8 cellular contexts compared by ENCODE assay signal in the genomic region with DNA sequence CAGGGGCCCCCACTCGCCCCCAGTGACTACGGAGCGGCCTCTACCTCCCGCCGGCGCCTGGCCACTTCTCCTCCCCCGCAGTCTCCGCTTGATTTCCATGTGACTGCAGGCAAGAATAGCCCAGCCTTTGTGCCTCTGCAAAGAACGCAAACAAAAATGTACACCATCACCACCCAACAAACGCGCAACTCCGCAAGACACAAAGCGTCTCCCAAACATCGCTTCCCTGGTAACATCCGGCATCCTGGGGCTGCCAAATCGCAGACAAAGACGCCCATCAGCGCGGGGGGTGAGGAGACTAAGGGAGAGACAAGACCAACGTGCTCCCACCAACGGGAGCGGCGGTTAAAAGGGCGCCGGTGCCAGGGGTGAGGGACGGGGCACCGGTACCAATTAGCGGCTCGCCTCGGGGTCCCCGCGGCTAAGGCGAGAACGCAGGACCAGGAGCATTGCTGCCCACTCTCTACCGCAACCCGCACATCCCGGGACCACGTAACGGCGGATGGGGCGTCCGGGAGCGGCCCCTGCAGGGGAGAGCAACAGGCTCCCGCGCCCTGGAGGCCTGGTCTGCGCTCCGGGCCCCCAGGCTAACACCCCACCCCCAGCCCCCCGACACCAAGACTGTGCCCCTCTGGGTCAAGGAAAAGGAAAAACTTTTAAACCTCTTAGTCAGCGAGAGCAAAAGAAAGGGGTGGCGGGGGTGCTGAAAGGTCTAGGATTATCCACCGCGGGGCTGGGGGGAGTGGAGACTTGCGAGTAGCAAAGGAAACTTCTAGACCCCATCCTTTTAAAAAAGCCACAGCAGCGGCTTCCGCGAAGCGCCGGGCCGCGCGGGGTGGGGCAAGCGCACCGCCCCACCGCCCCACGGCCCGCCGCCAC. TPM values are rescaled to one million over a fixed set of nuclear protein-coding genes. Genes with fewer than 3 reads are reported as not detected.
DNase-seq lines count a peak whose midpoint lies in the region; ATAC-seq, FAIRE-seq and TF ChIP-seq lines count a peak whose summit lies in the region.

No MANE protein-coding gene starts in this region.

- H3K27ac ChIP-seq in skin epidermis, result peak overlapping the region in 20 of 21 experiments; percentile 43 to 92 (median 80)

- peaks cover 21 to 43% (median 29%) of the 10 kb centered on the region in 3 donors for H3K27me3 Mint-ChIP-seq in CD14-positive monocyte (ENCODE audit: low read depth in 3 of 3)
- peaks cover 11% of the 10 kb centered on the region for H3K27me3 Mint-ChIP-seq in activated CD8-positive, alpha-beta memory T cell treated with anti-CD3 and anti-CD28 coated beads, Interleukin-2, amount 10 ng/mL, durations not matched to agents 7 days and 5 days

- no peaks in the 10 kb centered on the region for H3K27me3 ChIP-seq in bronchial epithelial cell (ENCODE audit: control insufficient read depth, insufficient read depth, low read length)

- no peak for FAIRE-seq in bronchial epithelial cell (lab: Jason Lieb, UNC)

- DNase-seq in CD14-positive monocyte (ENCODE audit: low spot score) (no peak), NCI-H2171 (lab: John Stamatoyannopoulos, UW) (peak; percentile 26), bronchial epithelial cell (ENCODE audit: low read depth) (peak; percentile 48), inferior parietal cortex (ENCODE audit: extremely low spot score) (peak; percentile 76)
- DNase-seq in stimulated activated CD4-positive, alpha-beta T cell treated with anti-CD3 and anti-CD28 coated beads, Interleukin-1b, Interleukin-23, amount 100 ng/mL, for 48 hours, result no peak
- no peak for DNase-seq in activated CD8-positive, alpha-beta memory T cell treated with anti-CD3 and anti-CD28 coated beads, Interleukin-2, amount 10 ng/mL, durations not matched to agents 7 days and 5 days

- H3K4me3 Mint-ChIP-seq in CD14-positive monocyte, result peak overlapping the region; percentile 43 to 63
- H3K4me3 Mint-ChIP-seq in activated CD8-positive, alpha-beta memory T cell treated with anti-CD3 and anti-CD28 coated beads, Interleukin-2, amount 10 ng/mL, durations not matched to agents 7 days and 5 days, result no peak overlapping the region

- ATAC-seq in HG02852 (IDR thresholded peaks at IDR 0.05; ENCODE audit: unreplicated experiment), result no peak
- no peak for ATAC-seq in activated CD8-positive, alpha-beta memory T cell treated with anti-CD3 and anti-CD28 coated beads, Interleukin-2, amount 10 ng/mL, durations not matched to agents 7 days and 5 days

- H3K9me3 Mint-ChIP-seq in CD14-positive monocyte, result peaks cover 0 to 10% (median 2%) of the 10 kb centered on the region in 7 donors
- no peaks in the 10 kb centered on the region for H3K9me3 Mint-ChIP-seq in activated CD8-positive, alpha-beta memory T cell treated with anti-CD3 and anti-CD28 coated beads, Interleukin-2, amount 10 ng/mL, durations not matched to agents 7 days and 5 days (ENCODE audit: low read depth)

- H3K36me3 ChIP-seq in bronchial epithelial cell (ENCODE audit: control insufficient read depth, insufficient read depth, low read length), result no peaks in the 10 kb centered on the region

- intact Hi-C loops in CD14-positive monocyte (cut with micrococcal nuclease), result no loop called here

- CTCF ChIA-PET in activated CD8-positive, alpha-beta memory T cell treated with anti-CD3 and anti-CD28 coated beads, Interleukin-2, amount 10 ng/mL, durations not matched to agents 7 days and 5 days (lab: Charles Lee), result no interaction called here

- H3K36me3 Mint-ChIP-seq in CD14-positive monocyte, result no peaks in the 10 kb centered on the region
- no peaks in the 10 kb centered on the region for H3K36me3 Mint-ChIP-seq in activated CD8-positive, alpha-beta memory T cell treated with anti-CD3 and anti-CD28 coated beads, Interleukin-2, amount 10 ng/mL, durations not matched to agents 7 days and 5 days

- peaks cover 2% of the 10 kb centered on the region for H3K4me1 Mint-ChIP-seq in CD14-positive monocyte
- no peaks in the 10 kb centered on the region for H3K4me1 Mint-ChIP-seq in activated CD8-positive, alpha-beta memory T cell treated with anti-CD3 and anti-CD28 coated beads, Interleukin-2, amount 10 ng/mL, durations not matched to agents 7 days and 5 days

- H3K4me3 ChIP-seq in bronchial epithelial cell (ENCODE audit: low read depth, low read length), result peak overlapping the region; percentile 52
- H3K4me3 ChIP-seq in skin epidermis, result peak overlapping the region; percentile 37 to 62 (median 52)

- no peak overlapping the region for H3K27ac Mint-ChIP-seq in CD14-positive monocyte
- no peak overlapping the region for H3K27ac Mint-ChIP-seq in activated CD8-positive, alpha-beta memory T cell treated with anti-CD3 and anti-CD28 coated beads, Interleukin-2, amount 10 ng/mL, durations not matched to agents 7 days and 5 days

- TF ChIP-seq CTCF in CD14-positive monocyte (IDR thresholded peaks at IDR 0.05) (no peak), bronchial epithelial cell (IDR thresholded peaks at IDR 0.05; ENCODE audit: insufficient read depth, low read length, severe bottlenecking) (peak; percentile 20)

RNA-seq across cellular contexts. Expression of gene MPDZ, which starts 0.9 kb away (rescaled TPM):
- not detected for polyA plus RNA-seq in CD14-positive monocyte
- 9.2 and 14.0 TPM in 2 replicates for total RNA-seq in bronchial epithelial cell
- total RNA-seq in activated CD8-positive, alpha-beta memory T cell treated with anti-CD3 and anti-CD28 coated beads, Interleukin-2, amount 10 ng/mL, durations not matched to agents 7 days and 5 days, result not detected

Comparison
In these comparisons a context has a peak if more than half of its experiments do, and no peak if none do; other contexts are left out.
1. DNase-seq: peak in NCI-H2171 (single experiment), bronchial epithelial cell (single experiment) and inferior parietal cortex (single experiment); none in CD14-positive monocyte (single experiment), stimulated activated CD4-positive, alpha-beta T cell treated with anti-CD3 and anti-CD28 coated beads, Interleukin-1b, Interleukin-23, amount 100 ng/mL, for 48 hours (single experiment) and activated CD8-positive, alpha-beta memory T cell treated with anti-CD3 and anti-CD28 coated beads, Interleukin-2, amount 10 ng/mL, durations not matched to agents 7 days and 5 days (single experiment).